ENCODE assay signal across 19 cellular contexts in the genomic region with DNA sequence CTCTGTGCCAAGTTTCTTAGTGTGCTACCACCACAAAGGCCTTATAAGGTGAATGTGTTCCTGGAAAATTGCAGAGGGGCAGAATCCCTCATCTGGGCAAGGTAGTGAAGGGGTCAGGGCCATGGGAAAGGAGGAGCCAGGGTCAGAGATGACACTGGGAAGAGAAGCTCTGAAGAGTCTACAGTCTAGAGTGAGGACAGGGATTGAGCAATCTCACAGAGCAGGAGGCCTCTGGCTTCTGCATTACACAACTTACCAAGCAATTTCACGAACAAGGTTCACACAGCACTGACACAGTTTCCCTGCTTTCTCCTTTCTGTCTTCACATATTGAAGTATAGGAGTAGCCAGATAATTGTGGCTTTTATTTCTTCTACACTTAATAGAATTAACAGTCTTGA. TPM values are rescaled to one million over a fixed set of nuclear protein-coding genes. Genes with fewer than 3 reads are reported as not detected.
DNase-seq lines count a peak whose midpoint lies in the region; ATAC-seq and TF ChIP-seq lines count a peak whose summit lies in the region.
"Had no signal": no experiment of that assay in that cellular context is flagged by ENCODE, and none has a peak within 500 bp of the region (broad histone marks: within the 10 kb centered on the region; RNA-seq: fewer than 3 reads in every experiment).

No MANE protein-coding gene starts in this region.

- ATAC-seq in GM18519 (IDR thresholded peaks at IDR 0.05; ENCODE audit: low FRiP score, unreplicated experiment) (no peak), GM18520 (IDR thresholded peaks at IDR 0.05; ENCODE audit: unreplicated experiment) (no peak), HG03095 (IDR thresholded peaks at IDR 0.05; ENCODE audit: unreplicated experiment) (no peak)
- ATAC-seq: naive thymus-derived CD8-positive, alpha-beta T cell had no signal

- H3K4me3 ChIP-seq in HL-60 (replicated peaks; ENCODE audit: insufficient read depth, low read length) (no peak overlapping the region), fibroblast of villous mesenchyme (ENCODE audit: low read depth, low read length) (no peak overlapping the region)
- H3K4me3 ChIP-seq: testis had no signal

- H3K27me3 ChIP-seq in HL-60 (ENCODE audit: insufficient read depth, poor library complexity, severe bottlenecking) = no peaks in the 10 kb centered on the region
- H3K27me3 ChIP-seq: testis had no signal

- DNase-seq in HL-60 (ENCODE audit: low read depth in 1 of 2, low spot score in 1 of 2) (peak; percentile 79 to 82), OCI-M1 (lab: John Stamatoyannopoulos, UW) (peak; percentile 10), fibroblast of villous mesenchyme (ENCODE audit: low read depth) (peak; percentile 72), renal cortical epithelial cell (ENCODE audit: low read depth) (peak; percentile 67), mesenteric fat pad (ENCODE audit: low spot score) (no peak)
- DNase-seq: activated CD4-positive, CD25-positive, alpha-beta regulatory T cell treated with anti-CD3 and anti-CD28 coated beads, Interleukin-2, amount 50 U/mL, for 72 hours; activated gamma-delta T cell; C1 segment of cervical spinal cord; erythroblast; naive thymus-derived CD8-positive, alpha-beta T cell; NCI-H2081 treated with DMSO at 0.1 percent for 48 hours; NCI-H526 treated with DMSO at 0.1 percent for 48 hours; retina; stimulated activated CD4-positive, alpha-beta T cell treated with anti-CD3 and anti-CD28 coated beads, Interleukin-2, amount 100 ng/mL, for 24 hours; T-helper 1 cell; testis had no signal

- TF ChIP-seq CTCF in HL-60 (IDR thresholded peaks at IDR 0.05; ENCODE audit: insufficient read depth, low read length) (no peak), fibroblast of villous mesenchyme (IDR thresholded peaks at IDR 0.05; ENCODE audit: insufficient read depth, low read depth, low read length) (no peak)

- H3K27ac ChIP-seq in HL-60 (replicated peaks) = peak overlapping the region; percentile 20; the same call in 1 of the 2 replicates
- H3K27ac ChIP-seq: testis had no signal

RNA-seq across cellular contexts. Expression of a gene that starts 24.5 kb away (rescaled TPM):
- total RNA-seq in fibroblast of villous mesenchyme = 3.0 and 4.2 TPM in 2 replicates
- 4.6 and 11.5 TPM in 2 replicates for total RNA-seq in renal cortical epithelial cell
- total RNA-seq in mesenteric fat pad = 6.1 TPM
